In the genomic region with DNA sequence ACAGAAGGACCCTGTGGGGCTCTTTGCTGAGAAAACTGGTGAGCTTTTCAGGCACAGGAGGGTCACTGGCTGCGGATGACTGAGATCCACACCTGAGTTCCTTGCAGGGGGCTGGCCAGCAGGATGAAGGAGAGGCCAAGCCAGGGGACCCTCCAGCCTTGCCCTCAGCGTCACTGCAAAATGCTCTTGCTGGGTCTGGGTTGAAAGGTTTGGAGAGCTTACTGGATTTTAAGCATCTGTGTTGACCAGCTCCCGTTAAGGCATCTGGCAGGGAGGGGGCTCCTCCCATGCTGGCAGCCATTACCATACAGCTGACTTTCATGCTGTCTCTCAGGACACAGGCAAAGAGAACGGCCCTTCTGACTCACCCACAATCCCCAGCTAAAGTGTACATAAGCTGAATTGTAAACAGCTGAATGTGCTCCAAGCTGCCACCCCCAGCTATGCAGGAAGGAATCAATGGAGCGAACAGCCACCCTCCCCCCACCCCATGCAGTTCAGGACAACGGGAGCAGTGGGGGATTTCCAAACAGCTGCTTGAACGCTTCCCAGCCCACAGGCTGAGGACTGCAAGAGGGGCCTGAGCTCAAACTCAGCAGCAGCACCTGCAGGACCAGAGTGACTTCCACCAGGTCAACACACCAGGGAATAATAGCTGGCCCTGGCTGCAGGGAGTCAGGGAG, we compare ENCODE assay signal across 9 cellular contexts. TPM values are rescaled to one million over a fixed set of nuclear protein-coding genes. Genes with fewer than 3 reads are reported as not detected.
DNase-seq lines count a peak whose midpoint lies in the region; ATAC-seq and TF ChIP-seq lines count a peak whose summit lies in the region.
"Had no signal": no experiment of that assay in that cellular context is flagged by ENCODE, and none has a peak within 500 bp of the region (broad histone marks: within the 10 kb centered on the region; RNA-seq: fewer than 3 reads in every experiment).

No MANE protein-coding gene starts in this region.

- H3K9me2 ChIP-seq in Loucy (replicated peaks; ENCODE audit: low read depth, low read length): no peaks in the 10 kb centered on the region

- H3K27me3 Mint-ChIP-seq in natural killer cell (ENCODE audit: low read depth in 2 of 2): no peaks in the 10 kb centered on the region

- peak overlapping the region; percentile 47 for H3K4me2 ChIP-seq in Loucy (ENCODE audit: low read depth, low read length, poor library complexity, severe bottlenecking)

- H3K9ac ChIP-seq in Loucy (ENCODE audit: low read depth, low read length, poor library complexity, severe bottlenecking) (no peak overlapping the region), SK-N-MC (ENCODE audit: insufficient read length) (no peak overlapping the region)

- peaks cover 100% of the 10 kb centered on the region for H3K79me2 ChIP-seq in Loucy (ENCODE audit: insufficient read depth, low read length)

- no peak overlapping the region for H3K4me3 Mint-ChIP-seq in natural killer cell

- no peaks in the 10 kb centered on the region for H3K36me3 Mint-ChIP-seq in natural killer cell

- H2AFZ ChIP-seq in Loucy (ENCODE audit: low read length): no peak overlapping the region

- peaks cover 29 to 64% of the 10 kb centered on the region in 2 donors for H3K4me1 Mint-ChIP-seq in natural killer cell

- H4K20me1 ChIP-seq in Loucy (ENCODE audit: insufficient read depth, low read length, poor library complexity, severe bottlenecking): peaks cover 76% of the 10 kb centered on the region

- H3K9me3 ChIP-seq in Loucy (ENCODE audit: insufficient read depth, low read depth, low read length): no peaks in the 10 kb centered on the region
- H3K9me3 ChIP-seq in SK-N-MC (ENCODE audit: low read depth, low read length): no peaks in the 10 kb centered on the region

- H3K4me3 ChIP-seq in Loucy (ENCODE audit: low read length, poor library complexity, severe bottlenecking) (no peak overlapping the region), SK-N-MC (peak overlapping the region; percentile 37)

- TF ChIP-seq CTCF in Loucy (conservative IDR thresholded peaks at IDR 0.05; ENCODE audit: low read length) (no peak), foreskin keratinocyte (conservative IDR thresholded peaks at IDR 0.05) (no peak), natural killer cell (IDR thresholded peaks at IDR 0.05) (no peak)

- intact Hi-C loops in natural killer cell (cut with micrococcal nuclease): no loop called here

- H3K4me1 ChIP-seq in Loucy (ENCODE audit: insufficient read depth, low read length, poor library complexity, severe bottlenecking) (peaks cover 51% of the 10 kb centered on the region), foreskin keratinocyte (peaks cover 81% of the 10 kb centered on the region)

- no peaks in the 10 kb centered on the region for H3K9me3 Mint-ChIP-seq in natural killer cell

- H3K27ac Mint-ChIP-seq in natural killer cell: no peak overlapping the region

- ATAC-seq in foreskin keratinocyte: peak; percentile 82
- no peak for ATAC-seq in natural killer cell

- H3K36me3 ChIP-seq in Loucy (ENCODE audit: insufficient read depth, low read length): no peaks in the 10 kb centered on the region
- H3K36me3 ChIP-seq in SK-N-MC (ENCODE audit: insufficient read depth, low read length): peaks cover 40% of the 10 kb centered on the region

- no peaks in the 10 kb centered on the region for H3F3A ChIP-seq in Loucy (ENCODE audit: low read depth)

- no peak overlapping the region for H3K27ac ChIP-seq in SK-N-MC
- no peak overlapping the region for H3K27ac ChIP-seq in foreskin keratinocyte

- H3K27me3 ChIP-seq in Loucy (ENCODE audit: insufficient read depth, low read length, poor library complexity, severe bottlenecking): no peaks in the 10 kb centered on the region
- H3K27me3 ChIP-seq in foreskin keratinocyte: no peaks in the 10 kb centered on the region

- DNase-seq in AG08396 (ENCODE audit: low spot score): peak; percentile 72
- DNase-seq in SK-N-MC (ENCODE audit: low read depth, low spot score): no peak
- DNase-seq in foreskin keratinocyte: peak; percentile 72 to 81
- DNase-seq in occipital lobe (lab: John Stamatoyannopoulos, UW): peak; percentile 86
- DNase-seq in activated naive CD4-positive, alpha-beta T cell treated with anti-CD3 and anti-CD28 coated beads, Interleukin-2, amount 50 U/mL, for 16 hours: no peak
- DNase-seq in RPMI8226: no peak
- no peak for DNase-seq in natural killer cell

RNA-seq across cellular contexts. Expression of gene A3GALT2, which starts 21.3 kb away (rescaled TPM):
- total RNA-seq in foreskin keratinocyte (not detected in 2 replicates), occipital lobe (not detected), natural killer cell (not detected)
- not detected in 2 replicates for polyA plus RNA-seq in foreskin keratinocyte
- total RNA-seq: frontal cortex had no signal

Comparison
In these comparisons a context has a peak if more than half of its experiments do, and no peak if none do; other contexts are left out.
1. DNase-seq: peak in AG08396 (single experiment), foreskin keratinocyte (2 of 2) and occipital lobe (single experiment); none in SK-N-MC (single experiment), activated naive CD4-positive, alpha-beta T cell treated with anti-CD3 and anti-CD28 coated beads, Interleukin-2, amount 50 U/mL, for 16 hours (single experiment), RPMI8226 (single experiment) and natural killer cell (single experiment).